14 cellular contexts compared by ENCODE assay signal in genomic region chr19:56639217-56639616, GRCh38. TPM values are rescaled to one million over a fixed set of nuclear protein-coding genes. Genes with fewer than 3 reads are reported as not detected.
DNase-seq lines count a peak whose midpoint lies in the region; ATAC-seq, FAIRE-seq and TF ChIP-seq lines count a peak whose summit lies in the region.
"Had no signal": no experiment of that assay in that cellular context is flagged by ENCODE, and none has a peak within 500 bp of the region (broad histone marks: within the 10 kb centered on the region; RNA-seq: fewer than 3 reads in every experiment).

No MANE protein-coding gene starts in this region.

- no peak for FAIRE-seq in astrocyte (lab: Jason Lieb, UNC)
- no peak for FAIRE-seq in small intestine (lab: Jason Lieb, UNC)

- no peaks in the 10 kb centered on the region for H3K4me1 ChIP-seq in GM23338 (ENCODE audit: insufficient read depth)
- no peaks in the 10 kb centered on the region for H3K4me1 ChIP-seq in astrocyte (ENCODE audit: insufficient read depth, low read length)
- no peaks in the 10 kb centered on the region for H3K4me1 ChIP-seq in small intestine (ENCODE audit: control insufficient read depth in 2 of 2, insufficient read depth in 1 of 2, low read depth in 1 of 2, low read length in 1 of 2)
- H3K4me1 ChIP-seq: colonic mucosa, tibial artery had no signal

- ATAC-seq in GM23338, result no peak
- no peak for ATAC-seq in HG03520 (IDR thresholded peaks at IDR 0.05; ENCODE audit: unreplicated experiment)
- ATAC-seq in GM18907 (IDR thresholded peaks at IDR 0.05; ENCODE audit: unreplicated experiment), result no peak

- H3K4me2 ChIP-seq in GM23338 (no peak overlapping the region), astrocyte (ENCODE audit: low read length) (no peak overlapping the region)

- no peaks in the 10 kb centered on the region for H3K79me2 ChIP-seq in GM23338 (replicated peaks; ENCODE audit: insufficient read depth)
- no peaks in the 10 kb centered on the region for H3K79me2 ChIP-seq in astrocyte (ENCODE audit: insufficient read depth, low read length)

- H3K9ac ChIP-seq in astrocyte (ENCODE audit: low read length), result no peak overlapping the region

- no peaks in the 10 kb centered on the region for H3F3A ChIP-seq in GM23338 (replicated peaks; ENCODE audit: low read depth)

- no peak overlapping the region for H3K27ac Mint-ChIP-seq in GM23338
- H3K27ac Mint-ChIP-seq in astrocyte (ENCODE audit: unreplicated experiment), result no peak overlapping the region
- H3K27ac Mint-ChIP-seq: activated naive CD4-positive, alpha-beta T cell treated with anti-CD3 and anti-CD28 coated beads, Interleukin-2, amount 50 U/mL, for 24 hours had no signal

- H3K27me3 ChIP-seq in GM23338 (ENCODE audit: insufficient read depth) (no peaks in the 10 kb centered on the region), astrocyte (ENCODE audit: insufficient read depth, low read length) (no peaks in the 10 kb centered on the region), small intestine (ENCODE audit: control insufficient read depth in 2 of 2, insufficient read depth in 2 of 2, low read length in 2 of 2) (peaks cover 4 to 7% of the 10 kb centered on the region in 2 donors)
- H3K27me3 ChIP-seq: colonic mucosa had no signal

- WGBS in small intestine, 3 donors, result 29 to 55% (median 48%) methylated on average over 7 of the region's 7 CpGs

- no peak overlapping the region for H3K27ac ChIP-seq in GM23338 (ENCODE audit: low read depth)
- no peak overlapping the region for H3K27ac ChIP-seq in astrocyte (ENCODE audit: low read depth, low read length)
- H3K27ac ChIP-seq in small intestine (ENCODE audit: low read depth in 1 of 2, low read length in 1 of 2), result no peak overlapping the region
- H3K27ac ChIP-seq: colonic mucosa, tibial artery had no signal

- no peaks in the 10 kb centered on the region for H3K9me2 ChIP-seq in GM23338 (ENCODE audit: insufficient read depth)

- H2AFZ ChIP-seq in GM23338 (no peak overlapping the region), astrocyte (ENCODE audit: low read depth, low read length) (no peak overlapping the region)

- peaks cover 28% of the 10 kb centered on the region for H3K36me3 Mint-ChIP-seq in GM23338 (ENCODE audit: low read depth)
- H3K36me3 Mint-ChIP-seq in astrocyte (ENCODE audit: low read depth, unreplicated experiment), result no peaks in the 10 kb centered on the region

- TF ChIP-seq CTCF in GM23338 (conservative IDR thresholded peaks at IDR 0.05; ENCODE audit: low read depth in 2 of 2) (no peak), astrocyte (IDR thresholded peaks at IDR 0.05; ENCODE audit: insufficient read depth, low read depth, low read length) (no peak)

- no peaks in the 10 kb centered on the region for H3K4me1 Mint-ChIP-seq in GM23338
- no peaks in the 10 kb centered on the region for H3K4me1 Mint-ChIP-seq in astrocyte (ENCODE audit: low read depth, unreplicated experiment)
- H3K4me1 Mint-ChIP-seq: activated naive CD4-positive, alpha-beta T cell treated with anti-CD3 and anti-CD28 coated beads, Interleukin-2, amount 50 U/mL, for 24 hours had no signal

- H3K36me3 ChIP-seq in GM23338 (ENCODE audit: insufficient read depth) (no peaks in the 10 kb centered on the region; the same call in 1 of the 2 replicates), astrocyte (ENCODE audit: insufficient read depth, low read length) (no peaks in the 10 kb centered on the region), small intestine (ENCODE audit: control insufficient read depth in 2 of 2, insufficient read depth in 2 of 2, low read length in 2 of 2) (no peaks in the 10 kb centered on the region)
- H3K36me3 ChIP-seq: colonic mucosa had no signal

- H3K4me3 Mint-ChIP-seq in GM23338, result no peak overlapping the region
- no peak overlapping the region for H3K4me3 Mint-ChIP-seq in astrocyte (ENCODE audit: unreplicated experiment)
- H3K4me3 Mint-ChIP-seq: activated naive CD4-positive, alpha-beta T cell treated with anti-CD3 and anti-CD28 coated beads, Interleukin-2, amount 50 U/mL, for 24 hours had no signal

- peak; percentile 48 for DNase-seq in GM23338 (ENCODE audit: low spot score)
- DNase-seq in M059J (ENCODE audit: low read depth), result peak; percentile 22
- peak; percentile 3 for DNase-seq in astrocyte (ENCODE audit: low read depth)
- DNase-seq in lung microvascular endothelial cell (ENCODE audit: low read depth in 2 of 2), result peak; percentile 33 to 39
- no peak for DNase-seq in small intestine
- no peak for DNase-seq in NCI-H2107 treated with DMSO at 0.1 percent for 48 hours (lab: John Stamatoyannopoulos, UW; ENCODE audit: unreplicated experiment)
- DNase-seq: colonic mucosa, left cardiac atrium, NCI-H1930, tibial artery had no signal

- H4K20me1 ChIP-seq in GM23338 (replicated peaks; ENCODE audit: insufficient read depth), result no peaks in the 10 kb centered on the region
- no peaks in the 10 kb centered on the region for H4K20me1 ChIP-seq in astrocyte (ENCODE audit: insufficient read depth, low read length)

- H3K4me3 ChIP-seq in GM23338 (no peak overlapping the region), astrocyte (ENCODE audit: insufficient read depth, low read depth, low read length) (no peak overlapping the region), small intestine (ENCODE audit: low read depth in 1 of 2, low read length in 2 of 2) (no peak overlapping the region)
- H3K4me3 ChIP-seq: colonic mucosa, tibial artery had no signal

- H3K9me3 Mint-ChIP-seq in GM23338, result peaks cover 88% of the 10 kb centered on the region
- peaks cover 31% of the 10 kb centered on the region for H3K9me3 Mint-ChIP-seq in astrocyte (ENCODE audit: unreplicated experiment)

- peaks cover 9% of the 10 kb centered on the region for H3K27me3 Mint-ChIP-seq in GM23338 (ENCODE audit: insufficient read depth, low read depth, poor library complexity)
- no peaks in the 10 kb centered on the region for H3K27me3 Mint-ChIP-seq in astrocyte (ENCODE audit: low read depth, unreplicated experiment)

- peaks cover under 1% of the 10 kb centered on the region for H3K9me3 ChIP-seq in astrocyte (ENCODE audit: insufficient read depth, low read depth, low read length)
- H3K9me3 ChIP-seq in small intestine (ENCODE audit: control insufficient read depth, low read depth), result peaks cover 8% of the 10 kb centered on the region
- H3K9me3 ChIP-seq: colonic mucosa had no signal

TF ChIP-seq in GM23338, 12 proteins besides CTCF, POLR2A, EP300 and RAD21:
- no peak for TF ChIP-seq EZH2 (IDR thresholded peaks at IDR 0.05; ENCODE audit: low read depth, unreplicated experiment)
- TF ChIP-seq REST (IDR thresholded peaks at IDR 0.05; ENCODE audit: unreplicated experiment), result peak; percentile 66
TF ChIP-seq in GM23338: peak in this region for 1.

RNA-seq across cellular contexts. Expression of gene SMIM17, which starts 3.7 kb away (rescaled TPM):
- total RNA-seq in GM23338 (2014; rRNA removed; shearing (Covaris generic)), result 0.19 and 0.63 TPM in 2 replicates
- polyA plus RNA-seq in GM23338 (2016; fragmentation: Nextera tagmentation; extraction: Ambion mirVana) (not detected in 2 replicates), small intestine (under 1 TPM in 1 of 3 donors, not detected in 2; 0.09 TPM)
- 0.15 TPM in 1 of 2 replicates, not detected in the other for total RNA-seq in M059J (2014; rRNA removed; shearing (Covaris generic))
- total RNA-seq in astrocyte (0.27 TPM in 1 of 2 replicates, not detected in the other), lung microvascular endothelial cell (0.20 and 0.22 TPM in 2 replicates)
- total RNA-seq: activated CD8-positive, alpha-beta memory T cell treated with anti-CD3 and anti-CD28 coated beads for 36 hours; colonic mucosa had no signal

RNA-seq across cellular contexts. Expression of gene ZNF835, which starts 32.3 kb away (rescaled TPM):
- total RNA-seq in GM23338 (2014; rRNA removed; shearing (Covaris generic)), result 0.31 and 1.7 TPM in 2 replicates
- polyA plus RNA-seq in GM23338 (2016; fragmentation: Nextera tagmentation; extraction: Ambion mirVana) (0.32 and 0.56 TPM in 2 replicates), small intestine (under 1 TPM in 1 of 3 donors, not detected in 2; 0.76 TPM)
- 0.49 and 0.71 TPM in 2 replicates for total RNA-seq in M059J (2014; rRNA removed; shearing (Covaris generic))
- total RNA-seq in astrocyte (not detected in 2 replicates), lung microvascular endothelial cell (under 0.01 and 0.99 TPM in 2 replicates)

RNA-seq across cellular contexts. Expression of gene ZNF71, which starts 44.1 kb away (rescaled TPM):
- total RNA-seq in GM23338 (2014; rRNA removed; shearing (Covaris generic)), result 13.2 and 13.9 TPM in 2 replicates
- polyA plus RNA-seq in GM23338 (2016; fragmentation: Nextera tagmentation; extraction: Ambion mirVana) (4.7 and 5.9 TPM in 2 replicates), small intestine (1 to 10 TPM; 1.4 to 2.7 (median 2.2) TPM)
- total RNA-seq in M059J (2014; rRNA removed; shearing (Covaris generic)), result 4.0 and 8.8 TPM in 2 replicates
- total RNA-seq in astrocyte (10.9 and 12.2 TPM in 2 replicates), lung microvascular endothelial cell (9.2 and 10.1 TPM in 2 replicates)

Comparison
In these comparisons a context has a peak if more than half of its experiments do, and no peak if none do; other contexts are left out.
1. DNase-seq: peak in GM23338 (single experiment), M059J (single experiment), astrocyte (single experiment) and lung microvascular endothelial cell (2 of 2); none in small intestine (single experiment) and NCI-H2107 treated with DMSO at 0.1 percent for 48 hours (single experiment).